8 cellular contexts compared by ENCODE assay signal in genomic region chr5:76402251-76402879, GRCh38. TPM values are rescaled to one million over a fixed set of nuclear protein-coding genes. Genes with fewer than 3 reads are reported as not detected.
DNase-seq lines count a peak whose midpoint lies in the region; TF ChIP-seq lines count a peak whose summit lies in the region.

No MANE protein-coding gene starts in this region.

- H3K9me3 ChIP-seq in neural progenitor cell (ENCODE audit: low read depth) (no peaks in the 10 kb centered on the region), suprapubic skin (no peaks in the 10 kb centered on the region)

- peaks cover 10% of the 10 kb centered on the region for H3K4me1 ChIP-seq in neural progenitor cell
- peaks cover 20% of the 10 kb centered on the region for H3K4me1 ChIP-seq in suprapubic skin

- H3K9ac ChIP-seq in neural progenitor cell: no peak overlapping the region

- no peaks in the 10 kb centered on the region for H3K36me3 ChIP-seq in GM06990 (ENCODE audit: control insufficient read depth, insufficient read depth, low read length)
- no peaks in the 10 kb centered on the region for H3K36me3 ChIP-seq in neural progenitor cell
- no peaks in the 10 kb centered on the region for H3K36me3 ChIP-seq in suprapubic skin

- peak overlapping the region; percentile 94 for H3K4me3 Mint-ChIP-seq in neural progenitor cell

- peak; percentile 84 for DNase-seq in GM06990 (ENCODE audit: extremely low read depth, insufficient read length)
- peak; percentile 57 for DNase-seq in HEK293T (ENCODE audit: extremely low spot score)
- peak; percentile 98 for DNase-seq in NB4 (ENCODE audit: low read depth)
- DNase-seq in activated CD8-positive, alpha-beta memory T cell treated with anti-CD3 and anti-CD28 coated beads for 4 hours (ENCODE audit: low read depth in 2 of 2): peak; percentile 36 to 58
- peak; percentile 91 to 94 for DNase-seq in erythroblast (lab: John Stamatoyannopoulos, UW)
- peak; percentile 79 for DNase-seq in neural progenitor cell (ENCODE audit: low spot score)
- DNase-seq in suprapubic skin (ENCODE audit: low spot score in 2 of 2): peak in 1 of 2 donors; percentile 70
- DNase-seq in HCEC 1CT: no peak

- TF ChIP-seq CTCF in GM06990 (IDR thresholded peaks at IDR 0.05; ENCODE audit: insufficient read depth, low read length, poor library complexity, severe bottlenecking) (peak; percentile 2), NB4 (IDR thresholded peaks at IDR 0.05; ENCODE audit: low read depth, low read length) (no peak), neural progenitor cell (IDR thresholded peaks at IDR 0.05) (no peak), suprapubic skin (IDR thresholded peaks at IDR 0.05) (no peak)

- H3F3A ChIP-seq in neural progenitor cell (ENCODE audit: low read depth): peaks cover 11% of the 10 kb centered on the region

- no peaks in the 10 kb centered on the region for H3K27me3 ChIP-seq in GM06990 (replicated peaks; ENCODE audit: control insufficient read depth, insufficient read depth, low read length)
- peaks cover 24% of the 10 kb centered on the region for H3K27me3 ChIP-seq in neural progenitor cell
- peaks cover 4% of the 10 kb centered on the region for H3K27me3 ChIP-seq in suprapubic skin

- peak overlapping the region; percentile 90 for H3K4me2 ChIP-seq in neural progenitor cell

- peak overlapping the region; percentile 84 for H3K4me3 ChIP-seq in GM06990 (replicated peaks; ENCODE audit: low read depth, low read length)
- H3K4me3 ChIP-seq in NB4 (ENCODE audit: low read depth, low read length): peak overlapping the region; percentile 44
- peak overlapping the region; percentile 74 for H3K4me3 ChIP-seq in neural progenitor cell
- H3K4me3 ChIP-seq in suprapubic skin: peak overlapping the region; percentile 70

- peaks cover 8% of the 10 kb centered on the region for H3K27me3 Mint-ChIP-seq in neural progenitor cell (ENCODE audit: insufficient read depth, low read depth)

- peaks cover 8% of the 10 kb centered on the region for H4K20me1 ChIP-seq in neural progenitor cell (ENCODE audit: low read depth)

- peaks cover 3% of the 10 kb centered on the region for H3K79me2 ChIP-seq in neural progenitor cell (ENCODE audit: low read depth)

- no peak for TF ChIP-seq EP300 in suprapubic skin (IDR thresholded peaks at IDR 0.05)

- H3K9me3 Mint-ChIP-seq in neural progenitor cell: no peaks in the 10 kb centered on the region

- H2AFZ ChIP-seq in neural progenitor cell (replicated peaks): peak overlapping the region; percentile 88

- POLR2A ChIA-PET in HEK293T (lab: Yijun Ruan, JAX): interaction anchor here (2.0 kb wide), 2 partner anchors 9 to 16 kb away, joined by 4 to 6 read pairs; no protein-coding TSS in a partner anchor

- H3K36me3 Mint-ChIP-seq in neural progenitor cell: no peaks in the 10 kb centered on the region

- no peak for TF ChIP-seq POLR2A in NB4 (IDR thresholded peaks at IDR 0.05; ENCODE audit: extremely low read depth, insufficient read length)
- TF ChIP-seq POLR2A in erythroblast (IDR thresholded peaks at IDR 0.05; ENCODE audit: low read length): no peak
- no peak for TF ChIP-seq POLR2A in suprapubic skin (IDR thresholded peaks at IDR 0.05)

- CTCF ChIA-PET in HEK293T (lab: Yijun Ruan, JAX): interaction anchor here (0.6 to 5.4 kb wide), 6 partner anchors 14 to 221 kb away, joined by 3 to 20 read pairs (median 10); no protein-coding TSS in a partner anchor

- H3K4me1 Mint-ChIP-seq in neural progenitor cell: peaks cover 28% of the 10 kb centered on the region

- 1% methylated on average over 24 of the region's 24 CpGs for WGBS in suprapubic skin

- H3K27ac ChIP-seq in neural progenitor cell (no peak overlapping the region), suprapubic skin (peak overlapping the region; percentile 84)

- H3K27ac Mint-ChIP-seq in neural progenitor cell: peak overlapping the region; percentile 92

TF ChIP-seq in HEK293T, 16 proteins besides CTCF, POLR2A, EP300 and RAD21:
- TF ChIP-seq HDGF (IDR thresholded peaks at IDR 0.05; ENCODE audit: borderline replicate concordance) (no peak), NFRKB (IDR thresholded peaks at IDR 0.05) (no peak), SP1 (IDR thresholded peaks at IDR 0.05) (no peak)

RNA-seq across cellular contexts. Expression of gene IQGAP2, which starts 0.7 kb away (rescaled TPM):
- 20.9 and 37.7 TPM in 2 replicates for total RNA-seq in neural progenitor cell (ENCODE audit: low replicate concordance)
- 10 to 100 TPM; 10.1 to 49.0 (median 12.8) TPM for total RNA-seq in suprapubic skin
